In genomic region chr1:204560590-204560989, GRCh38 we compare ENCODE assay signal across 10 cellular contexts. TPM values are rescaled to one million over a fixed set of nuclear protein-coding genes. Genes with fewer than 3 reads are reported as not detected.
DNase-seq lines count a peak whose midpoint lies in the region; ATAC-seq and TF ChIP-seq lines count a peak whose summit lies in the region.
"Had no signal": no experiment of that assay in that cellular context is flagged by ENCODE, and none has a peak within 500 bp of the region (broad histone marks: within the 10 kb centered on the region; RNA-seq: fewer than 3 reads in every experiment).

No MANE protein-coding gene starts in this region.

- no peaks in the 10 kb centered on the region for H3K9me3 Mint-ChIP-seq in activated CD4-positive, alpha-beta memory T cell treated with anti-CD3 and anti-CD28 coated beads for 36 hours

- H3K36me3 Mint-ChIP-seq in activated CD4-positive, alpha-beta memory T cell treated with anti-CD3 and anti-CD28 coated beads for 36 hours: peaks cover 16% of the 10 kb centered on the region

- H3K27ac Mint-ChIP-seq in activated CD4-positive, alpha-beta memory T cell treated with anti-CD3 and anti-CD28 coated beads for 36 hours: no peak overlapping the region

- intact Hi-C loops in left colon (cut with DNase I, micrococcal nuclease): no loop called here
- intact Hi-C loops in activated CD4-positive, alpha-beta memory T cell treated with anti-CD3 and anti-CD28 coated beads for 36 hours (cut with micrococcal nuclease): no loop called here

- H3K4me3 Mint-ChIP-seq in activated CD4-positive, alpha-beta memory T cell treated with anti-CD3 and anti-CD28 coated beads for 36 hours: no peak overlapping the region

- CTCF ChIA-PET in activated CD4-positive, alpha-beta memory T cell treated with anti-CD3 and anti-CD28 coated beads for 36 hours (lab: Charles Lee): interaction anchor here (3.3 to 4.2 kb wide), 2 partner anchors 203 to 247 kb away, joined by 12 to 15 read pairs; no protein-coding TSS in a partner anchor

- peak; percentile 65 for ATAC-seq in SK-N-SH treated with all-trans-retinoic acid at 6 μM for 48 hours
- no peak for ATAC-seq in left colon
- ATAC-seq: Right ventricle myocardium inferior, sciatic nerve had no signal

- H3K4me1 Mint-ChIP-seq in activated CD4-positive, alpha-beta memory T cell treated with anti-CD3 and anti-CD28 coated beads for 36 hours (ENCODE audit: low read depth): peaks cover 55% of the 10 kb centered on the region

- no peaks in the 10 kb centered on the region for H3K27me3 Mint-ChIP-seq in activated CD4-positive, alpha-beta memory T cell treated with anti-CD3 and anti-CD28 coated beads for 36 hours

- DNase-seq in A172 (ENCODE audit: low spot score): peak; percentile 59
- peak; percentile 77 for DNase-seq in ELF-1 (ENCODE audit: low read depth, low spot score)
- DNase-seq in iPS-NIHi7 (ENCODE audit: extremely low spot score): peak; percentile 35
- DNase-seq in activated effector memory CD4-positive, alpha-beta T cell treated with anti-CD3 and anti-CD28 coated beads, Interleukin-2, amount 50 U/mL, for 16 hours: no peak
- no peak for DNase-seq in left colon
- DNase-seq in activated CD4-positive, alpha-beta memory T cell treated with anti-CD3 and anti-CD28 coated beads for 36 hours: no peak
- no peak for DNase-seq in stimulated activated CD4-positive, alpha-beta T cell treated with anti-CD3 and anti-CD28 coated beads, Interleukin-2, amount 100 ng/mL, for 48 hours

- POLR2A ChIA-PET in activated CD4-positive, alpha-beta memory T cell treated with anti-CD3 and anti-CD28 coated beads for 36 hours (lab: Charles Lee): interaction anchor here (1.3 kb wide), 1 partner anchor 13 kb away, joined by 3 read pairs; no protein-coding TSS in a partner anchor

TF ChIP-seq in SK-N-SH treated with all-trans-retinoic acid at 6 μM for 48 hours, 23 proteins besides CTCF, POLR2A, EP300 and RAD21:
- TF ChIP-seq ARNTL (CRISPR knock-in tag; IDR thresholded peaks at IDR 0.05; ENCODE audit: borderline replicate concordance, low read depth) (no peak), ZNF8 (CRISPR knock-in tag; IDR thresholded peaks at IDR 0.05) (no peak), PPARA (CRISPR knock-in tag; IDR thresholded peaks at IDR 0.05; ENCODE audit: borderline replicate concordance) (no peak), ZFP30 (CRISPR knock-in tag; IDR thresholded peaks at IDR 0.05) (no peak), ZNF70 (CRISPR knock-in tag; IDR thresholded peaks at IDR 0.05) (no peak), OSR1 (CRISPR knock-in tag; IDR thresholded peaks at IDR 0.05) (no peak), RARB (CRISPR knock-in tag; IDR thresholded peaks at IDR 0.05) (no peak), CREB5 (CRISPR knock-in tag; IDR thresholded peaks at IDR 0.05; ENCODE audit: low read depth) (no peak), ISL1 (CRISPR knock-in tag; IDR thresholded peaks at IDR 0.05) (no peak), ZNF565 (CRISPR knock-in tag; conservative IDR thresholded peaks at IDR 0.05; ENCODE audit: low read depth) (no peak), ZFP3 (CRISPR knock-in tag; IDR thresholded peaks at IDR 0.05) (no peak), POU6F1 (CRISPR knock-in tag; IDR thresholded peaks at IDR 0.05; ENCODE audit: borderline replicate concordance, low read depth) (no peak), BACH2 (CRISPR knock-in tag; IDR thresholded peaks at IDR 0.05; ENCODE audit: borderline replicate concordance) (no peak), ESRRG (CRISPR knock-in tag; IDR thresholded peaks at IDR 0.05) (no peak), CSDC2 (CRISPR knock-in tag; IDR thresholded peaks at IDR 0.05) (no peak)

RNA-seq across cellular contexts. Expression of gene MDM4, which starts 44.4 kb away (rescaled TPM):
- total RNA-seq in A172 (2014; rRNA removed; shearing (Covaris generic)): 16.9 and 50.8 TPM in 2 replicates
- total RNA-seq in left colon: 10 to 100 TPM; 47.8 to 64.2 TPM
- total RNA-seq in activated CD4-positive, alpha-beta memory T cell treated with anti-CD3 and anti-CD28 coated beads for 36 hours: 10 to 100 TPM; 88.0 to 90.8 TPM

Comparison
In these comparisons a context has a peak if more than half of its experiments do, and no peak if none do; other contexts are left out.
1. DNase-seq: peak in A172 (single experiment), ELF-1 (single experiment) and iPS-NIHi7 (single experiment); none in activated effector memory CD4-positive, alpha-beta T cell treated with anti-CD3 and anti-CD28 coated beads, Interleukin-2, amount 50 U/mL, for 16 hours (single experiment), left colon (0 of 2), activated CD4-positive, alpha-beta memory T cell treated with anti-CD3 and anti-CD28 coated beads for 36 hours (single experiment) and stimulated activated CD4-positive, alpha-beta T cell treated with anti-CD3 and anti-CD28 coated beads, Interleukin-2, amount 100 ng/mL, for 48 hours (0 of 2).